Comparison of ENCODE assay signal across 9 cellular contexts in the genomic region with DNA sequence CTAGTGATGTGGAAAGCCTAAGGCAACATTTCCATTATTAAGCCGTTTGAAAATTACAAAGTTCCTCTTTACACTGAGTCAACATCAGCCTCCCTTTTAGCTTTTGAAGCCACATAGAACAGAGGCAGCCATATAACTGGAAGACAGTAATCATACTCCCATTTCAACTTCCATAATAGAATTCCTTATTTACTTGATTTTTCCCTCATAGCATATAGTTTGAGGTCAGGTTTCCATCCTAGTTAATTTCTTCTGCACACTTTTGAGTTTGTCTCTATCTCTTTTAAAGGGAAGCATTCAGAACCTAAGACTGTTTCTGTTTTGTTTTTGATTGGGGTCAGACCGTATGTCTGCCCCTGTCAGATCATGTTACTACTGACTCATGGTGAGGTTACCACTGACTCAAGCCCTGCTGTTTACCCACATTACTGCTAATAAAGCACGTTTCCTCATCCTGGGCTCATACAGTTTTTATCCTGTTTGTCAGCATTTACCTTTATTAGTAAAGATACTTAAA.
DNase-seq lines count a peak whose midpoint lies in the region; ATAC-seq and TF ChIP-seq lines count a peak whose summit lies in the region.
"Had no signal": no experiment of that assay in that cellular context is flagged by ENCODE, and none has a peak within 500 bp of the region (broad histone marks: within the 10 kb centered on the region; RNA-seq: fewer than 3 reads in every experiment).

No MANE protein-coding gene starts in this region.

- POLR2A ChIA-PET in Panc1 (lab: Charles Lee): interaction anchor here (0.6 kb wide), 1 partner anchor 233 kb away, joined by 3 read pairs; no protein-coding TSS in a partner anchor

- no peak for TF ChIP-seq EP300 in suprapubic skin (IDR thresholded peaks at IDR 0.05)
- no peak for TF ChIP-seq EP300 in tibial nerve (IDR thresholded peaks at IDR 0.05)
- no peak for TF ChIP-seq EP300 in esophagus muscularis mucosa (IDR thresholded peaks at IDR 0.05)

- CTCF ChIA-PET in activated CD8-positive, alpha-beta memory T cell treated with anti-CD3 and anti-CD28 coated beads, Interleukin-2, amount 10 ng/mL, durations not matched to agents 7 days and 5 days (lab: Charles Lee): interaction anchor here (0.8 kb wide), 1 partner anchor 116 kb away, joined by 3 read pairs; no protein-coding TSS in a partner anchor
- CTCF ChIA-PET in Panc1 (lab: Charles Lee): interaction anchor here (1.2 kb wide), 1 partner anchor 13 kb away, joined by 3 read pairs; no protein-coding TSS in a partner anchor

- in situ Hi-C loops in Panc1 (cut with HindIII; ENCODE audit: low pct_unique_long_range_greater_than_20kb, low sequenced_read_pairs): no loop called here

- BruUV-seq in Panc1 (replicated peaks; lab: Mats Ljungman, UMichigan): no TSS peak

- H3K27me3 ChIP-seq in Panc1 (ENCODE audit: control insufficient read depth, insufficient read depth, low read length) (no peaks in the 10 kb centered on the region), suprapubic skin (no peaks in the 10 kb centered on the region), tibial nerve (no peaks in the 10 kb centered on the region), esophagus muscularis mucosa (no peaks in the 10 kb centered on the region)
- H3K27me3 ChIP-seq: body of pancreas had no signal

- no peaks in the 10 kb centered on the region for H3K36me3 ChIP-seq in Panc1 (ENCODE audit: control insufficient read depth, insufficient read depth, low read length)
- H3K36me3 ChIP-seq in suprapubic skin: no peaks in the 10 kb centered on the region
- no peaks in the 10 kb centered on the region for H3K36me3 ChIP-seq in tibial nerve
- no peaks in the 10 kb centered on the region for H3K36me3 ChIP-seq in esophagus muscularis mucosa

- intact Hi-C loops in Panc1 (cut with micrococcal nuclease; ENCODE audit: unreplicated experiment): loop anchor here (5.0 to 10.0 kb wide), 2 partner anchors 108 to 190 kb away; no protein-coding TSS in a partner anchor
- intact Hi-C loops in esophagus muscularis mucosa (cut with DNase I): loop anchor here (5.0 kb wide), 2 partner anchors 523 to 538 kb away; no protein-coding TSS in a partner anchor

- peaks cover 50% of the 10 kb centered on the region for H3K4me1 ChIP-seq in Panc1 (ENCODE audit: control insufficient read depth, insufficient read depth, low read length)
- H3K4me1 ChIP-seq in suprapubic skin: peaks cover 46% of the 10 kb centered on the region
- peaks cover 0 to 20% (median 7%) of the 10 kb centered on the region in 4 donors for H3K4me1 ChIP-seq in tibial nerve
- H3K4me1 ChIP-seq in esophagus muscularis mucosa: peaks cover 17 to 20% (median 18%) of the 10 kb centered on the region in 4 donors

- WGBS in suprapubic skin: 10% methylated on average over 3 of the region's 3 CpGs
- WGBS in tibial nerve, 2 donors: 21 to 29% methylated on average over 3 of the region's 3 CpGs
- WGBS in esophagus muscularis mucosa: 32% methylated on average over 3 of the region's 3 CpGs

- H3K4me3 ChIP-seq in Panc1 (ENCODE audit: low read depth in 2 of 2, low read length in 2 of 2): peak overlapping the region in 1 of 2 experiments; percentile 10; a peak in 1 of 4 replicates
- no peak overlapping the region for H3K4me3 ChIP-seq in suprapubic skin
- no peak overlapping the region for H3K4me3 ChIP-seq in tibial nerve
- no peak overlapping the region for H3K4me3 ChIP-seq in esophagus muscularis mucosa
- H3K4me3 ChIP-seq: body of pancreas had no signal

- DNase-seq in activated CD8-positive, alpha-beta memory T cell treated with anti-CD3 and anti-CD28 coated beads, Interleukin-2, amount 10 ng/mL, durations not matched to agents 7 days and 5 days: peak; percentile 60
- DNase-seq in activated CD8-positive, alpha-beta memory T cell treated with anti-CD3 and anti-CD28 coated beads, Interleukin-2, amount 50 U/mL, for 48 hours: no peak
- DNase-seq in Panc1 (ENCODE audit: low read depth, low spot score) (peak; percentile 92), fibroblast of gingiva (ENCODE audit: low read depth) (peak; percentile 83), suprapubic skin (ENCODE audit: low spot score in 2 of 2) (no peak), tibial nerve (ENCODE audit: low spot score in 2 of 2) (no peak), esophagus muscularis mucosa (ENCODE audit: extremely low spot score) (no peak)

- peak overlapping the region; percentile 55 for H3K4me3 Mint-ChIP-seq in activated CD8-positive, alpha-beta memory T cell treated with anti-CD3 and anti-CD28 coated beads, Interleukin-2, amount 10 ng/mL, durations not matched to agents 7 days and 5 days

- no peaks in the 10 kb centered on the region for H3K9me3 Mint-ChIP-seq in activated CD8-positive, alpha-beta memory T cell treated with anti-CD3 and anti-CD28 coated beads, Interleukin-2, amount 10 ng/mL, durations not matched to agents 7 days and 5 days (ENCODE audit: low read depth)

- no peak for TF ChIP-seq CTCF in Panc1 (IDR thresholded peaks at IDR 0.05)
- TF ChIP-seq CTCF in suprapubic skin (IDR thresholded peaks at IDR 0.05): no peak
- TF ChIP-seq CTCF in tibial nerve (IDR thresholded peaks at IDR 0.05): no peak
- no peak for TF ChIP-seq CTCF in esophagus muscularis mucosa (IDR thresholded peaks at IDR 0.05)

- H3K9me3 ChIP-seq in Panc1 (ENCODE audit: control insufficient read depth, insufficient read depth, low read depth, low read length) (peaks cover 20% of the 10 kb centered on the region; the same call in 1 of the 2 replicates), suprapubic skin (no peaks in the 10 kb centered on the region), tibial nerve (no peaks in the 10 kb centered on the region), esophagus muscularis mucosa (no peaks in the 10 kb centered on the region)
- H3K9me3 ChIP-seq: body of pancreas had no signal

- peak overlapping the region; percentile 79 for H3K27ac Mint-ChIP-seq in activated CD8-positive, alpha-beta memory T cell treated with anti-CD3 and anti-CD28 coated beads, Interleukin-2, amount 10 ng/mL, durations not matched to agents 7 days and 5 days

- H3K27me3 Mint-ChIP-seq in activated CD8-positive, alpha-beta memory T cell treated with anti-CD3 and anti-CD28 coated beads, Interleukin-2, amount 10 ng/mL, durations not matched to agents 7 days and 5 days: no peaks in the 10 kb centered on the region

- peaks cover 41% of the 10 kb centered on the region for H3K4me1 Mint-ChIP-seq in activated CD8-positive, alpha-beta memory T cell treated with anti-CD3 and anti-CD28 coated beads, Interleukin-2, amount 10 ng/mL, durations not matched to agents 7 days and 5 days

- TF ChIP-seq POLR2A in suprapubic skin (IDR thresholded peaks at IDR 0.05) (no peak), tibial nerve (IDR thresholded peaks at IDR 0.05) (no peak), esophagus muscularis mucosa (IDR thresholded peaks at IDR 0.05; ENCODE audit: low read depth) (no peak)

- ATAC-seq in activated CD8-positive, alpha-beta memory T cell treated with anti-CD3 and anti-CD28 coated beads, Interleukin-2, amount 10 ng/mL, durations not matched to agents 7 days and 5 days: peak; percentile 93
- ATAC-seq in HG03064 (IDR thresholded peaks at IDR 0.05; ENCODE audit: low read depth, unreplicated experiment): peak; percentile 58
- peak; percentile 94 for ATAC-seq in Panc1
- ATAC-seq: body of pancreas had no signal

- H3K27ac ChIP-seq in Panc1 (ENCODE audit: low read length): peak overlapping the region; percentile 89
- peak overlapping the region; percentile 4 for H3K27ac ChIP-seq in suprapubic skin
- H3K27ac ChIP-seq in tibial nerve: no peak overlapping the region
- no peak overlapping the region for H3K27ac ChIP-seq in esophagus muscularis mucosa (replicated peaks in 1 of 4)
- H3K27ac ChIP-seq: body of pancreas had no signal

- H3K36me3 Mint-ChIP-seq in activated CD8-positive, alpha-beta memory T cell treated with anti-CD3 and anti-CD28 coated beads, Interleukin-2, amount 10 ng/mL, durations not matched to agents 7 days and 5 days: peaks cover 6% of the 10 kb centered on the region

Comparison
In these comparisons a context has a peak if more than half of its experiments do, and no peak if none do; other contexts are left out.
1. DNase-seq: peak in activated CD8-positive, alpha-beta memory T cell treated with anti-CD3 and anti-CD28 coated beads, Interleukin-2, amount 10 ng/mL, durations not matched to agents 7 days and 5 days (single experiment), Panc1 (single experiment) and fibroblast of gingiva (single experiment); none in activated CD8-positive, alpha-beta memory T cell treated with anti-CD3 and anti-CD28 coated beads, Interleukin-2, amount 50 U/mL, for 48 hours (single experiment), suprapubic skin (0 of 2), tibial nerve (0 of 2) and esophagus muscularis mucosa (single experiment).
2. H3K27ac ChIP-seq: peak in Panc1 (single experiment) and suprapubic skin (single experiment); none in tibial nerve (0 of 4) and esophagus muscularis mucosa (0 of 4).
3. Peak in every context shown above with its lines, with median percentiles within 50 percentile points of each other: ATAC-seq.